ENCODE assay signal across 8 cellular contexts in the genomic region with DNA sequence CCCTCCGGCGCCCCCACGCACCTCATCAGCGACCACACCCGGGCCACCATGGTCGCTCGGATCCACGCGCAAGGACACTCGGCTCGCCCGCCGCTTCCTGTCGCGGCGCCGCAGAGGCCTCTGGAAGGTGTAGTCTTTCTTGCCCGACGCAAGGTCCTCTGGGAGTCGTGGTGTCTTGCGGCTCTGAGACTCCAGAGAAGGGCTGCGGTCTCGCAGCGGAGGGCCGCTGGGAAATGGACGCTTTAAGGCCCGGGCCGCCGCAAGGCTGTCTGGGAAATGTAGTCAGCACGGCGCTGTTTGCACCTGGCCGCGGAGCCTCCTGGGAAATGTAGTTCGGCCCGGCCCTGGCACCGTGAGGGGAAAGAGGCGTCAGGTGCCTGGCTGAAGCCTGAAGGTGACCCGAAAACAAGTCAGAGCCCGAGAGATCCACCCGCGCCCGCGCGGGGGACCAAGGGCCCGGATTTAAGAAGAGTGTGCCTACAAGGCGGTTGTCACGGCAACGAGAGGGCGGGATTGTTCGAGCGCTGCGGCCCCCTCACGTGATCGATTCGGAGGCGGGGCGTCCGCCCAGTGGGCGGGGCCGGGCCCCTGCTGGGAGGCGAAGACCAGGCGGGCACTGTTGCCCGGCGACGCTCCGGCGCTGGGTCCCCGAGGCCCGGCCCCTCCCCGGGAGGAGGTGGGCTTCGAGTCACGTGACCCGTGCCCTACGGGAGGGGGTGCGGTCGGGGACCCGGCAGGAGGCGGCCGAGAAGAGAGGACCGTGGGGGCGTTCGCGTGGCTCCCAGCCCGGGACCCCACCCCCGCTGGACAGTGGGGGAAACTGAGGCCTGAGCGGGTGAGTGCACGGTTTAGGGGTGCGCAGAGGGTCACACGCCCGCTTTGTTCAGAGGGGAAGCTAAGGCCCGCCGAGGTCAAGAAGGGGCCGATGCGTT. TPM values are rescaled to one million over a fixed set of nuclear protein-coding genes. Genes with fewer than 3 reads are reported as not detected.
DNase-seq lines count a peak whose midpoint lies in the region; ATAC-seq, FAIRE-seq and TF ChIP-seq lines count a peak whose summit lies in the region.

A gene with protein sequence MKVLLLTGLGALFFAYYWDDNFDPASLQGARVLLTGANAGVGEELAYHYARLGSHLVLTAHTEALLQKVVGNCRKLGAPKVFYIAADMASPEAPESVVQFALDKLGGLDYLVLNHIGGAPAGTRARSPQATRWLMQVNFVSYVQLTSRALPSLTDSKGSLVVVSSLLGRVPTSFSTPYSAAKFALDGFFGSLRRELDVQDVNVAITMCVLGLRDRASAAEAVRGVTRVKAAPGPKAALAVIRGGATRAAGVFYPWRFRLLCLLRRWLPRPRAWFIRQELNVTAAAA (plus strand): TSS at position 591 of the 932 bp plus-strand sequence. CDS start 3,806 bp downstream, outside the sequence.
A gene with protein sequence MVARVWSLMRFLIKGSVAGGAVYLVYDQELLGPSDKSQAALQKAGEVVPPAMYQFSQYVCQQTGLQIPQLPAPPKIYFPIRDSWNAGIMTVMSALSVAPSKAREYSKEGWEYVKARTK (minus strand): TSS at position 80 of the 932 bp plus-strand sequence. CDS start 30 bp downstream, at position 50.

- peak within 1 kb of the TSS; percentile 90 for H3K4me2 ChIP-seq in keratinocyte (ENCODE audit: control insufficient read depth, extremely low read depth, insufficient read depth, low read depth, low read length)

- ATAC-seq in GM19023 (IDR thresholded peaks at IDR 0.05; ENCODE audit: unreplicated experiment): peak; percentile 86
- peak; percentile 86 for ATAC-seq in HG03280 (IDR thresholded peaks at IDR 0.05; ENCODE audit: unreplicated experiment)
- ATAC-seq in activated CD4-positive, CD25-positive, alpha-beta regulatory T cell treated with anti-CD3 and anti-CD28 coated beads, Interleukin-2, amount 50 U/mL, for 24 hours: peak; percentile 98

- DNase-seq in AG08396 (ENCODE audit: low spot score) (peak; percentile 97), NCI-H345 treated with DMSO at 0.1 percent for 48 hours (lab: John Stamatoyannopoulos, UW; ENCODE audit: unreplicated experiment) (peak; percentile 97), cerebellar nuclear complex (lab: John Stamatoyannopoulos, UW) (peak; percentile 90 to 98), keratinocyte (ENCODE audit: low read depth, low spot score) (peak; percentile 92)
- peak; percentile 96 to 98 for DNase-seq in stimulated activated CD4-positive, alpha-beta T cell treated with anti-CD3 and anti-CD28 coated beads, Interleukin-15, amount 100 ng/mL, for 1 hour (ENCODE audit: low read depth in 1 of 2, low spot score in 1 of 2)

- no peaks in the 10 kb centered on the region for H4K20me1 ChIP-seq in keratinocyte (ENCODE audit: control insufficient read depth, extremely low read depth, insufficient read depth, low read length)

- no peaks in the 10 kb centered on the region for H3K9me3 ChIP-seq in keratinocyte (ENCODE audit: control insufficient read depth, low read depth, low read length)

- peak within 1 kb of the TSS; percentile 88 for H3K27ac ChIP-seq in keratinocyte (ENCODE audit: control insufficient read depth, insufficient read depth, low read length)

- dilution Hi-C loops in keratinocyte (cut with MboI; ENCODE audit: extremely low pct_ligation_motif_present, low sequenced_read_pairs): no loop called here

- peaks cover 6 to 8% of the 10 kb centered on the region in 2 experiments for H3K36me3 ChIP-seq in keratinocyte (ENCODE audit: control insufficient read depth in 2 of 2, extremely low read depth in 1 of 2, insufficient read depth in 2 of 2, low read length in 2 of 2)

- H3K9ac ChIP-seq in keratinocyte (ENCODE audit: control insufficient read depth, extremely low read depth, insufficient read depth, low read length): peak within 1 kb of the TSS; percentile 85

- no peaks in the 10 kb centered on the region for H3K9me1 ChIP-seq in keratinocyte (ENCODE audit: control insufficient read depth, extremely low read depth, insufficient read depth, low read length)

- peak within 1 kb of the TSS; percentile 94 to 99 (median 95) for H3K4me3 ChIP-seq in keratinocyte (ENCODE audit: control insufficient read depth in 2 of 3, extremely low read depth in 1 of 3, insufficient read depth in 2 of 3, low read depth in 1 of 3, low read length in 3 of 3)

- no peaks in the 10 kb centered on the region for H3K27me3 ChIP-seq in keratinocyte (ENCODE audit: control insufficient read depth, extremely low read depth, insufficient read depth, low read length)

- peak within 1 kb of the TSS; percentile 92 for H2AFZ ChIP-seq in keratinocyte (ENCODE audit: control insufficient read depth, low read length)

- peaks cover 10% of the 10 kb centered on the region for H3K79me2 ChIP-seq in keratinocyte (ENCODE audit: control insufficient read depth, insufficient read depth, low read length)

- no peak for TF ChIP-seq CTCF in keratinocyte (optimal IDR thresholded peaks at IDR 0.05 in 1 of 3, IDR thresholded peaks at IDR 0.05 in 1 of 3, conservative IDR thresholded peaks at IDR 0.05 in 1 of 3; ENCODE audit: extremely low read depth in 1 of 3, insufficient read depth in 2 of 3, low read length in 3 of 3)

- FAIRE-seq in keratinocyte (lab: Jason Lieb, UNC): peak; percentile 98

- peaks cover 18% of the 10 kb centered on the region for H3K4me1 ChIP-seq in keratinocyte (ENCODE audit: control insufficient read depth, extremely low read depth, insufficient read depth, low read length)

RNA-seq across cellular contexts. Expression of the first gene that starts in this region (rescaled TPM):
- polyA plus RNA-seq in keratinocyte: 3.3 to 9.1 TPM (median 3.7 TPM) in 3 replicates
- polyA plus RNA-seq in keratinocyte (2011; ENCODE audit: low read depth): 3.6 TPM
- polyA plus RNA-seq in keratinocyte (2011; cell fraction: cytosol; rRNA removed): 2.7 and 7.9 TPM in 2 replicates
- 3.9 and 6.8 TPM in 2 replicates for polyA plus RNA-seq in keratinocyte (2011; cell fraction: nucleus; rRNA removed)
- 5.1 and 9.5 TPM in 2 replicates for polyA plus RNA-seq in keratinocyte (2012; ENCODE audit: low replicate concordance)
- polyA minus RNA-seq in keratinocyte: 1.5 to 3.4 TPM (median 2.2 TPM) in 3 replicates
- polyA minus RNA-seq in keratinocyte (2011; cell fraction: cytosol; rRNA and poly(A)+ RNA removed): 5.6 TPM
- polyA minus RNA-seq in keratinocyte (2011; cell fraction: nucleus; rRNA and poly(A)+ RNA removed): 2.9 and 4.3 TPM in 2 replicates

RNA-seq across cellular contexts. Expression of the second gene that starts in this region (rescaled TPM):
- polyA plus RNA-seq in keratinocyte: 28.5 to 80.5 TPM (median 35.2 TPM) in 3 replicates
- 12.1 TPM for polyA plus RNA-seq in keratinocyte (2011; ENCODE audit: low read depth)
- 23.6 and 53.9 TPM in 2 replicates for polyA plus RNA-seq in keratinocyte (2011; cell fraction: cytosol; rRNA removed)
- polyA plus RNA-seq in keratinocyte (2011; cell fraction: nucleus; rRNA removed): 19.1 and 20.6 TPM in 2 replicates
- polyA plus RNA-seq in keratinocyte (2012; ENCODE audit: low replicate concordance): 53.1 and 77.8 TPM in 2 replicates
- 10.2 to 30.7 TPM (median 16.9 TPM) in 3 replicates for polyA minus RNA-seq in keratinocyte
- 55.1 TPM for polyA minus RNA-seq in keratinocyte (2011; cell fraction: cytosol; rRNA and poly(A)+ RNA removed)
- 7.0 and 8.1 TPM in 2 replicates for polyA minus RNA-seq in keratinocyte (2011; cell fraction: nucleus; rRNA and poly(A)+ RNA removed)

Comparison
In these comparisons a context has a peak if more than half of its experiments do, and no peak if none do; other contexts are left out.
1. Peak in every context shown above with its lines: DNase-seq, ATAC-seq, H3K4me3 ChIP-seq and H3K27ac ChIP-seq.